ENCODE assay signal across 27 cellular contexts in the genomic region with DNA sequence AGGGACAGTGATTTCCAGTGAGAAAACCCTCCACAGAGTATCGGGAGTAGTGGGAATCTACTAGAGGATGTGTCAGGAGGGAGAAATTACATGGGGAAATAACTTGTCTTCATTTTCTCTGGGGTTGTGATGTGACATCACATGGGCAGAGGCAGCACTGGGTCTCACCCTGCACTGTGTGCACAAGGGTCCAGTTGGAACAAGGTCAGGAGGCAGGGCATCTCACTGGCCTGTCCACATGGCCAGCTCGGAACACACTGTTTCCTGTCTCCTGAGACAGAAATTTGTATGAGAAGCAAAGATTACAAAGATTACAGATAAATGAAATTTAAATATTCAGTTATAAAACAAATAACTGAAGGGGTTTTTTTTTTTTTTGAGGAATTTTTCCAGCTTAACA.
DNase-seq lines count a peak whose midpoint lies in the region; ATAC-seq and TF ChIP-seq lines count a peak whose summit lies in the region.
"Had no signal": no experiment of that assay in that cellular context is flagged by ENCODE, and none has a peak within 500 bp of the region (broad histone marks: within the 10 kb centered on the region; RNA-seq: fewer than 3 reads in every experiment).

No MANE protein-coding gene starts in this region.

- H4K91ac ChIP-seq in mesenchymal stem cell (ENCODE audit: low read length): peak overlapping the region; percentile 52
- H4K91ac ChIP-seq in H9 (ENCODE audit: insufficient read length, low read depth, low read length): no peak overlapping the region

- H3K9me2 ChIP-seq in OCI-LY7 (ENCODE audit: insufficient read depth, low read length): no peaks in the 10 kb centered on the region

- peaks cover 0 to under 1% of the 10 kb centered on the region in 2 experiments for H3K36me3 ChIP-seq in mesenchymal stem cell (ENCODE audit: control insufficient read depth in 1 of 2, insufficient read depth in 2 of 2, low read depth in 1 of 2, low read length in 2 of 2)
- H3K36me3 ChIP-seq in smooth muscle cell (ENCODE audit: low read depth): no peaks in the 10 kb centered on the region
- H3K36me3 ChIP-seq in OCI-LY7 (ENCODE audit: insufficient read depth, low read length): no peaks in the 10 kb centered on the region
- H3K36me3 ChIP-seq: neutrophil had no signal

- H3K79me1 ChIP-seq in mesenchymal stem cell (replicated peaks; ENCODE audit: low read length, poor library complexity, severe bottlenecking) (no peaks in the 10 kb centered on the region), H9 (ENCODE audit: insufficient read depth, low read depth, low read length, poor library complexity, severe bottlenecking) (no peaks in the 10 kb centered on the region)

- H3K27me3 Mint-ChIP-seq in T-helper 17 cell (no peaks in the 10 kb centered on the region), H9 (ENCODE audit: low read depth) (no peaks in the 10 kb centered on the region)
- H3K27me3 Mint-ChIP-seq: activated B cell treated with CpG ODN at 0.5 μM for 24 hours; stimulated activated naive CD8-positive, alpha-beta T cell treated with anti-CD3 and anti-CD28 coated beads, Interleukin-15, Interleukin-2, amounts not matched to agents 100 ng/mL and 50 ng/mL, for 24 hours; type B pancreatic cell had no signal

- no peaks in the 10 kb centered on the region for H3K79me2 ChIP-seq in smooth muscle cell (ENCODE audit: low read depth)
- H3K79me2 ChIP-seq in H9 (ENCODE audit: insufficient read depth, low read length): no peaks in the 10 kb centered on the region
- no peaks in the 10 kb centered on the region for H3K79me2 ChIP-seq in OCI-LY7 (ENCODE audit: insufficient read depth, low read depth, low read length)

- H3K27ac ChIP-seq in mesenchymal stem cell (ENCODE audit: low read length, poor library complexity, severe bottlenecking) (no peak overlapping the region), smooth muscle cell (ENCODE audit: low read depth) (peak overlapping the region; percentile 60), H9 (ENCODE audit: insufficient read length, low read depth, low read length) (no peak overlapping the region), OCI-LY7 (ENCODE audit: low read depth, low read length, poor library complexity, severe bottlenecking) (no peak overlapping the region)
- H3K27ac ChIP-seq: A549, HL-60, neutrophil had no signal

- H3K56ac ChIP-seq in H9 (ENCODE audit: insufficient read length, low read depth, low read length): no peak overlapping the region

- H3K9me3 Mint-ChIP-seq in H9: 0 out of 5 replicates have a peak, but pooled peaks cover 0 to under 1% of the 10 kb centered on the region in 2 experiments
- H3K9me3 Mint-ChIP-seq: stimulated activated naive CD8-positive, alpha-beta T cell treated with anti-CD3 and anti-CD28 coated beads, Interleukin-15, Interleukin-2, amounts not matched to agents 100 ng/mL and 50 ng/mL, for 24 hours; type B pancreatic cell had no signal

- H2AK5ac ChIP-seq in mesenchymal stem cell (ENCODE audit: low read length, severe bottlenecking) (no peak overlapping the region), H9 (ENCODE audit: insufficient read length, low read length) (no peak overlapping the region)

- no peaks in the 10 kb centered on the region for H3K23me2 ChIP-seq in H9 (ENCODE audit: insufficient read length, low read depth, low read length, poor library complexity, severe bottlenecking)

- H4K5ac ChIP-seq in H9 (ENCODE audit: insufficient read length, low read depth, low read length): no peak overlapping the region

- H3K4ac ChIP-seq in mesenchymal stem cell (ENCODE audit: low read depth in 1 of 2, low read length in 2 of 2) (no peak overlapping the region), H9 (ENCODE audit: low read depth, low read length) (no peak overlapping the region)

- no peak overlapping the region for H3T11ph ChIP-seq in H9 (ENCODE audit: low read length)

- no peak overlapping the region for H3K4me3 Mint-ChIP-seq in T-helper 17 cell
- no peak overlapping the region for H3K4me3 Mint-ChIP-seq in H9
- H3K4me3 Mint-ChIP-seq: activated B cell treated with CpG ODN at 0.5 μM for 24 hours; activated naive CD8-positive, alpha-beta T cell treated with anti-CD3 and anti-CD28 coated beads for 36 hours; CD8-positive, alpha-beta T cell; stimulated activated naive CD8-positive, alpha-beta T cell treated with anti-CD3 and anti-CD28 coated beads, Interleukin-15, Interleukin-2, amounts not matched to agents 100 ng/mL and 50 ng/mL, for 24 hours; type B pancreatic cell had no signal

- H3K36me3 Mint-ChIP-seq in T-helper 17 cell (ENCODE audit: low read depth) (no peaks in the 10 kb centered on the region), H9 (ENCODE audit: insufficient read depth in 1 of 3, low read depth in 3 of 3) (no peaks in the 10 kb centered on the region)

- peak overlapping the region; percentile 56 for H4K8ac ChIP-seq in mesenchymal stem cell (ENCODE audit: low read length)
- no peak overlapping the region for H4K8ac ChIP-seq in H9 (replicated peaks; ENCODE audit: insufficient read length, low read depth, low read length)

- no peak overlapping the region for H2AFZ ChIP-seq in mesenchymal stem cell (ENCODE audit: low read depth, low read length)
- H2AFZ ChIP-seq in smooth muscle cell (ENCODE audit: low read depth): no peak overlapping the region
- no peak overlapping the region for H2AFZ ChIP-seq in H9 (ENCODE audit: low read length)
- H2AFZ ChIP-seq in OCI-LY7 (ENCODE audit: low read length): no peak overlapping the region

- ATAC-seq in T-helper 17 cell: no peak
- peak; percentile 37 for ATAC-seq in Right ventricle myocardium superior (ENCODE audit: poor library complexity)
- ATAC-seq in GM21447 (IDR thresholded peaks at IDR 0.05; ENCODE audit: unreplicated experiment): no peak
- no peak for ATAC-seq in HG02938 (IDR thresholded peaks at IDR 0.05; ENCODE audit: unreplicated experiment)
- ATAC-seq: A549; CD8-positive, alpha-beta T cell had no signal

- no peaks in the 10 kb centered on the region for H3K27me3 ChIP-seq in mesenchymal stem cell (ENCODE audit: control insufficient read depth in 1 of 2, insufficient read depth in 1 of 2, low read length in 2 of 2)
- H3K27me3 ChIP-seq in smooth muscle cell (ENCODE audit: low read depth): no peaks in the 10 kb centered on the region
- no peaks in the 10 kb centered on the region for H3K27me3 ChIP-seq in H9 (ENCODE audit: insufficient read depth, low read length)
- H3K27me3 ChIP-seq: neutrophil had no signal

- no peak overlapping the region for H3K4me2 ChIP-seq in mesenchymal stem cell (ENCODE audit: low read length, poor library complexity, severe bottlenecking)
- H3K4me2 ChIP-seq in smooth muscle cell: peak overlapping the region; percentile 72
- no peak overlapping the region for H3K4me2 ChIP-seq in H9 (ENCODE audit: insufficient read depth, insufficient read length, low read length)
- no peak overlapping the region for H3K4me2 ChIP-seq in OCI-LY7 (ENCODE audit: low read length)
- H3K4me2 ChIP-seq: A549 had no signal

- 88% methylated on average over 1 of the region's 2 CpGs for WGBS in mesenchymal stem cell
- 93% methylated on average over 2 of the region's 2 CpGs for WGBS in smooth muscle cell (ENCODE audit: low lambda C conversion rate)
- no CpG with 5 or more reads among the region's 2 CpGs for WGBS in H9 (ENCODE audit: extremely low coverage, insufficient read length, low lambda C conversion rate)

- H2BK20ac ChIP-seq in H9 (ENCODE audit: low read depth, low read length, poor library complexity, severe bottlenecking): no peak overlapping the region

- H3K27ac Mint-ChIP-seq in T-helper 17 cell: peak overlapping the region; percentile 34
- H3K27ac Mint-ChIP-seq in H9: peak overlapping the region in 1 of 3 experiments; percentile 88; a peak in 2 of 7 replicates
- H3K27ac Mint-ChIP-seq: activated B cell treated with CpG ODN at 0.5 μM for 24 hours; activated naive CD8-positive, alpha-beta T cell treated with anti-CD3 and anti-CD28 coated beads for 36 hours; CD8-positive, alpha-beta T cell; stimulated activated naive CD8-positive, alpha-beta T cell treated with anti-CD3 and anti-CD28 coated beads, Interleukin-15, Interleukin-2, amounts not matched to agents 100 ng/mL and 50 ng/mL, for 24 hours; type B pancreatic cell had no signal

- peaks cover 6% of the 10 kb centered on the region for H3K4me1 ChIP-seq in mesenchymal stem cell (ENCODE audit: control insufficient read depth, insufficient read depth, low read depth, low read length)
- H3K4me1 ChIP-seq in smooth muscle cell (ENCODE audit: low read depth): peaks cover 11% of the 10 kb centered on the region
- no peaks in the 10 kb centered on the region for H3K4me1 ChIP-seq in H9 (ENCODE audit: insufficient read depth, low read length)
- H3K4me1 ChIP-seq in OCI-LY7 (ENCODE audit: insufficient read depth, low read length, poor library complexity, severe bottlenecking): no peaks in the 10 kb centered on the region
- H3K4me1 ChIP-seq: A549 had no signal

- POLR2A ChIA-PET in OCI-LY7 (lab: Charles Lee): interaction anchor here (0.5 kb wide), 1 partner anchor 48 kb away, joined by 3 read pairs; no protein-coding TSS in a partner anchor

- BruUV-seq in OCI-LY7 (replicated peaks; lab: Mats Ljungman, UMichigan): no TSS peak

- H3K9me3 ChIP-seq in T-helper 17 cell (ENCODE audit: control insufficient read depth, low read length, poor library complexity, severe bottlenecking): no peaks in the 10 kb centered on the region
- H3K9me3 ChIP-seq in mesenchymal stem cell (ENCODE audit: control insufficient read depth, low read length): no peaks in the 10 kb centered on the region
- no peaks in the 10 kb centered on the region for H3K9me3 ChIP-seq in smooth muscle cell (replicated peaks; ENCODE audit: low read depth)
- H3K9me3 ChIP-seq in H9 (ENCODE audit: control insufficient read depth, low read depth, low read length): no peaks in the 10 kb centered on the region
- no peaks in the 10 kb centered on the region for H3K9me3 ChIP-seq in OCI-LY7 (ENCODE audit: low read length)
- H3K9me3 ChIP-seq: A549, neutrophil had no signal

- no peaks in the 10 kb centered on the region for H3K4me1 Mint-ChIP-seq in T-helper 17 cell
- no peaks in the 10 kb centered on the region for H3K4me1 Mint-ChIP-seq in H9
- H3K4me1 Mint-ChIP-seq: activated B cell treated with CpG ODN at 0.5 μM for 24 hours; activated naive CD8-positive, alpha-beta T cell treated with anti-CD3 and anti-CD28 coated beads for 36 hours had no signal

- H3K18ac ChIP-seq in mesenchymal stem cell (ENCODE audit: low read depth in 1 of 2, low read length in 2 of 2) (peak overlapping the region in 1 of 2 experiments; percentile 14), H9 (ENCODE audit: insufficient read length, low read depth, low read length) (no peak overlapping the region)

- H3F3A ChIP-seq in smooth muscle cell (ENCODE audit: low read depth): peaks cover 10% of the 10 kb centered on the region

- intact Hi-C loops in Right ventricle myocardium superior (cut with DNase I): no loop called here
- intact Hi-C loops in OCI-LY7 (cut with micrococcal nuclease; ENCODE audit: unreplicated experiment): no loop called here

- CTCF ChIA-PET in OCI-LY7 (lab: Charles Lee; ENCODE audit: unreplicated experiment): no interaction called here

- H4K20me1 ChIP-seq in smooth muscle cell (ENCODE audit: low read depth) (no peaks in the 10 kb centered on the region), H9 (ENCODE audit: control insufficient read depth, insufficient read depth, insufficient read length) (no peaks in the 10 kb centered on the region), OCI-LY7 (ENCODE audit: insufficient read depth, low read length) (no peaks in the 10 kb centered on the region)

- no peak overlapping the region for H2BK15ac ChIP-seq in mesenchymal stem cell (ENCODE audit: low read depth, poor library complexity, severe bottlenecking)
- H2BK15ac ChIP-seq in H9 (ENCODE audit: low read depth, low read length): no peak overlapping the region

- no peak overlapping the region for H2BK120ac ChIP-seq in mesenchymal stem cell (ENCODE audit: low read depth, low read length)
- H2BK120ac ChIP-seq in H9 (ENCODE audit: low read depth, low read length, poor library complexity, severe bottlenecking): no peak overlapping the region

- TF ChIP-seq CTCF in smooth muscle cell (IDR thresholded peaks at IDR 0.05; ENCODE audit: borderline replicate concordance, insufficient read depth, poor library complexity, severe bottlenecking): no peak
- no peak for TF ChIP-seq CTCF in H9 (conservative IDR thresholded peaks at IDR 0.05)
- TF ChIP-seq CTCF in OCI-LY7 (conservative IDR thresholded peaks at IDR 0.05; ENCODE audit: low read length): no peak

- no peak overlapping the region for H3K9ac ChIP-seq in mesenchymal stem cell (ENCODE audit: low read length)
- H3K9ac ChIP-seq in smooth muscle cell (ENCODE audit: low read depth): no peak overlapping the region
- no peak overlapping the region for H3K9ac ChIP-seq in H9 (ENCODE audit: extremely low read depth, insufficient read length, low read length)

- H3K23ac ChIP-seq in mesenchymal stem cell (ENCODE audit: low read length in 2 of 2) (no peak overlapping the region), H9 (ENCODE audit: insufficient read length, low read depth, low read length) (no peak overlapping the region)

- H3K4me3 ChIP-seq in mesenchymal stem cell (ENCODE audit: insufficient read depth in 1 of 2, low read depth in 1 of 2, low read length in 2 of 2): no peak overlapping the region
- no peak overlapping the region for H3K4me3 ChIP-seq in smooth muscle cell
- no peak overlapping the region for H3K4me3 ChIP-seq in OCI-LY7 (ENCODE audit: low read depth, low read length, poor library complexity, severe bottlenecking)
- H3K4me3 ChIP-seq: A549 had no signal

- DNase-seq in T-helper 17 cell (no peak), Right ventricle myocardium superior (no peak), mesenchymal stem cell (no peak), smooth muscle cell (lab: John Stamatoyannopoulos, UW; ENCODE audit: unreplicated experiment) (no peak), H9 (no peak), OCI-LY7 (ENCODE audit: low spot score) (no peak)
- DNase-seq: activated B cell treated with CpG ODN at 0.5 μM for 24 hours; activated CD4-positive, alpha-beta T cell treated with anti-CD3 and anti-CD28 coated beads, Interleukin-2, amount 50 U/mL, for 48 hours; activated CD8-positive, alpha-beta memory T cell treated with anti-CD3 and anti-CD28 coated beads, Interleukin-2, amount 50 U/mL, for 4 hours; activated naive CD8-positive, alpha-beta T cell treated with anti-CD3 and anti-CD28 coated beads for 36 hours; CD8-positive, alpha-beta T cell; effector memory CD4-positive, alpha-beta T cell; erythroblast; foreskin melanocyte; NCI-H1092; NCI-H187; NCI-H345; NCI-H774; stimulated activated CD4-positive, alpha-beta T cell treated with anti-CD3 and anti-CD28 coated beads, Interleukin-15, amount 100 ng/mL, for 24 hours; T-helper 9 cell had no signal

- no peak overlapping the region for H3K14ac ChIP-seq in mesenchymal stem cell (ENCODE audit: low read length in 2 of 2)
- no peak overlapping the region for H3K14ac ChIP-seq in H9 (ENCODE audit: insufficient read depth, low read length)

- H2BK5ac ChIP-seq in mesenchymal stem cell (ENCODE audit: low read depth, low read length, poor library complexity, severe bottlenecking): no peak overlapping the region
- no peak overlapping the region for H2BK5ac ChIP-seq in H9 (ENCODE audit: insufficient read length, low read length)

- peak overlapping the region in 1 of 2 experiments; percentile 59 for H2BK12ac ChIP-seq in mesenchymal stem cell (ENCODE audit: low read length in 2 of 2)
- no peak overlapping the region for H2BK12ac ChIP-seq in H9 (ENCODE audit: insufficient read length, low read depth, low read length)
